In genomic region chr17:45146616-45147101, GRCh38 we compare ENCODE assay signal across 6 cellular contexts. TPM values are rescaled to one million over a fixed set of nuclear protein-coding genes. Genes with fewer than 3 reads are reported as not detected.
DNase-seq lines count a peak whose midpoint lies in the region; ATAC-seq, FAIRE-seq and TF ChIP-seq lines count a peak whose summit lies in the region.

No MANE protein-coding gene starts in this region.

- H3K4me3 Mint-ChIP-seq in chondrocyte (ENCODE audit: unreplicated experiment): peak overlapping the region; percentile 89

- intact Hi-C loops in pancreas (cut with DNase I): no loop called here

- DNase-seq in LNCaP clone FGC (ENCODE audit: low read depth) (peak; percentile 82), chondrocyte (ENCODE audit: low spot score) (no peak), pancreas (peak in 3 of 6 donors; percentile 13 to 57 (median 53)), GDM1 (lab: John Stamatoyannopoulos, UW) (no peak)
- no peak for DNase-seq in activated effector memory CD4-positive, alpha-beta T cell treated with Interleukin-2 at 50 U/mL for 16 hours

- H3K4me1 ChIP-seq in pancreas: peaks cover 8 to 19% (median 15%) of the 10 kb centered on the region in 3 donors

- H3K9me3 Mint-ChIP-seq in chondrocyte (ENCODE audit: low read depth): no peaks in the 10 kb centered on the region

- WGBS in pancreas, 2 donors: 29 to 34% methylated on average over 9 of the region's 9 CpGs

- no peak for TF ChIP-seq CTCF in LNCaP clone FGC (IDR thresholded peaks at IDR 0.05; ENCODE audit: control insufficient read depth, extremely low read depth, insufficient read depth)
- no peak for TF ChIP-seq CTCF in chondrocyte (IDR thresholded peaks at IDR 0.05)
- no peak for TF ChIP-seq CTCF in pancreas (IDR thresholded peaks at IDR 0.05)

- H3K27ac Mint-ChIP-seq in chondrocyte (ENCODE audit: unreplicated experiment): peak overlapping the region; percentile 99

- FAIRE-seq in pancreas (lab: Jason Lieb, UNC): no peak

- peaks cover 4% of the 10 kb centered on the region for H3K36me3 Mint-ChIP-seq in chondrocyte (ENCODE audit: low read depth)

- H3K9me3 ChIP-seq in pancreas: no peaks in the 10 kb centered on the region

- peaks cover 25% of the 10 kb centered on the region for H3K4me1 Mint-ChIP-seq in chondrocyte (ENCODE audit: low read depth)

- H3K27me3 Mint-ChIP-seq in chondrocyte (ENCODE audit: low read depth): no peaks in the 10 kb centered on the region

- no peak for ATAC-seq in pancreas
- ATAC-seq in HG03378 (IDR thresholded peaks at IDR 0.05; ENCODE audit: unreplicated experiment): no peak

- no peaks in the 10 kb centered on the region for H3K36me3 ChIP-seq in pancreas

- no peaks in the 10 kb centered on the region for H3K27me3 ChIP-seq in pancreas

- peak overlapping the region; percentile 81 to 100 (median 94) for H3K27ac ChIP-seq in pancreas

- H3K4me3 ChIP-seq in LNCaP clone FGC (ENCODE audit: low read depth, low read length) (peak overlapping the region; percentile 59), pancreas (peak overlapping the region; percentile 15 to 68 (median 45))

RNA-seq across cellular contexts. Expression of gene HEXIM1, which starts 1.6 kb away (rescaled TPM):
- total RNA-seq in chondrocyte (35.9 to 41.0 TPM (median 36.4 TPM) in 3 replicates), pancreas (10 to 100 TPM in 5 of 6 donors, 1 to 10 TPM in 1; 6.8 to 16.2 (median 12.0) TPM)
- polyA plus RNA-seq in pancreas: 10 to 100 TPM; 10.9 to 17.2 TPM

RNA-seq across cellular contexts. Expression of gene ACBD4, which starts 11.2 kb away (rescaled TPM):
- total RNA-seq in chondrocyte: 4.7 to 6.8 TPM (median 5.6 TPM) in 3 replicates
- 10 to 100 TPM; 10.6 to 17.8 (median 12.1) TPM for total RNA-seq in pancreas
- polyA plus RNA-seq in pancreas: 10 to 100 TPM; 37.3 to 39.0 TPM

RNA-seq across cellular contexts. Expression of gene PLCD3, which starts 14.3 kb away (rescaled TPM):
- total RNA-seq in chondrocyte (123 to 135 TPM (median 128 TPM) in 3 replicates), pancreas (1 to 10 TPM; 4.6 to 9.9 (median 8.0) TPM)
- polyA plus RNA-seq in pancreas: 10 to 100 TPM in 1 of 2 donors, 1 to 10 TPM in 1; 8.2 to 10.6 TPM

RNA-seq across cellular contexts. Expression of gene HEXIM2, which starts 15.0 kb away (rescaled TPM):
- total RNA-seq in chondrocyte (3.7 to 7.9 TPM (median 6.4 TPM) in 3 replicates), pancreas (1 to 10 TPM; 4.0 to 8.3 (median 6.2) TPM)
- 10 to 100 TPM in 1 of 2 donors, 1 to 10 TPM in 1; 7.3 to 10.9 TPM for polyA plus RNA-seq in pancreas

Comparison
In these comparisons a context has a peak if more than half of its experiments do, and no peak if none do; other contexts are left out.
1. RNA of gene PLCD3, which starts 14.3 kb away (total RNA-seq): 123 to 135 TPM in chondrocyte; 4.6 to 9.9 TPM in pancreas; every median in the first group is over 10 times any median in the second.